ENCODE assay signal across 8 cellular contexts in the genomic region with DNA sequence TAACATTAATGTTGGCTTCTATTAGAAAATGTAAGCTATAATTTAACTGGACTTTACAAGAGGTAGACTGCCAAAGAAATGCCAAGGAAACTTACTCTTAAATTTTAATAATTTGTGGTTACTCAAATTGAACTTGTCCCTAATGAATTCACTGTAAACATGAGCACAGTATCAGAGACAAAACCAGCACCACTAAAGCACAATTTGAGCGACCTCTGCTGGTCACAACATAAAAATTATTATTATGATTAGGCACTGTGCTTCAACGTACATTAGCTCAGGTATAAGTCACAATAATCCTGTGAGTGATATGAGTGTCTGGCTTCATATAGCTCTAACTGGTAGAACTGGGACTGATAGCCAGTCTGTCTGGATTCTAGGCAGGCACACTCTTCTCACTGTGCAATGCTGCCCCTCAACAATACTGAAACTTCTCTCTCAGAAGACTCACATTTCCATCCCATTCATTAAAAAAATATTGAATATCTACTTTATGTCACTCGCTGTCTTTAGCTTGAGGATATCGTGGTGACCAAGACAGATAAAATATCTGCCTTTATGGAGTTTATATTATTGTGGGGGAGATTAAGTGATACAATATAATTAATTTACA.
DNase-seq lines count a peak whose midpoint lies in the region; ATAC-seq, FAIRE-seq and TF ChIP-seq lines count a peak whose summit lies in the region.

No MANE protein-coding gene starts in this region.

- TF ChIP-seq CTCF in retinal pigment epithelial cell (conservative IDR thresholded peaks at IDR 0.05; ENCODE audit: low read depth, low read length), result peak; percentile 40

- DNase-seq in activated gamma-delta T cell treated with Interleukin-2 at 50 U/mL for 16 hours, result peak; percentile 11
- DNase-seq in activated gamma-delta T cell (lab: John Stamatoyannopoulos, UW), result no peak
- DNase-seq in NCI-H2107 (lab: John Stamatoyannopoulos, UW), result peak; percentile 4
- no peak for DNase-seq in retinal pigment epithelial cell (ENCODE audit: low read depth)
- no peak for DNase-seq in GOT3 (lab: John Stamatoyannopoulos, UW)
- no peak for DNase-seq in GM19238 (ENCODE audit: insufficient read length, low spot score)

- FAIRE-seq in endometrium (lab: Jason Lieb, UNC), result peak; percentile 68

- no peak overlapping the region for H3K4me3 ChIP-seq in retinal pigment epithelial cell (ENCODE audit: low read length)

- peak; percentile 89 for ATAC-seq in HG02610 (IDR thresholded peaks at IDR 0.05; ENCODE audit: unreplicated experiment)

Comparison
In these comparisons a context has a peak if more than half of its experiments do, and no peak if none do; other contexts are left out.
1. DNase-seq: peak in activated gamma-delta T cell treated with Interleukin-2 at 50 U/mL for 16 hours (single experiment) and NCI-H2107 (single experiment); none in activated gamma-delta T cell (single experiment), retinal pigment epithelial cell (single experiment), GOT3 (single experiment) and GM19238 (single experiment).